ENCODE assay signal across 1 cellular context in genomic region chr2:52956766-52957165, GRCh38.
TF ChIP-seq lines count a peak whose summit lies in the region.

No MANE protein-coding gene starts in this region.

TF ChIP-seq in H1, 55 proteins besides CTCF, POLR2A, EP300 and RAD21:
- TF ChIP-seq HDAC6 (IDR thresholded peaks at IDR 0.05; ENCODE audit: low read depth, low read length) (no peak), PHF8 (conservative IDR thresholded peaks at IDR 0.05; ENCODE audit: low read depth, low read length) (no peak), JUND (IDR thresholded peaks at IDR 0.05; ENCODE audit: low read length) (no peak), E2F6 (IDR thresholded peaks at IDR 0.05) (no peak), CTBP2 (IDR thresholded peaks at IDR 0.05; ENCODE audit: borderline replicate concordance, insufficient read depth, insufficient read length, low read length) (no peak), TAF7 (optimal IDR thresholded peaks at IDR 0.05; ENCODE audit: borderline replicate concordance, low read depth, low read length) (no peak), SP1 (IDR thresholded peaks at IDR 0.05; ENCODE audit: low read depth, low read length) (no peak), ZNF274 (IDR thresholded peaks at IDR 0.05; ENCODE audit: borderline replicate concordance, extremely low read depth, low read length) (no peak)
- TF ChIP-seq, protein P1, sequence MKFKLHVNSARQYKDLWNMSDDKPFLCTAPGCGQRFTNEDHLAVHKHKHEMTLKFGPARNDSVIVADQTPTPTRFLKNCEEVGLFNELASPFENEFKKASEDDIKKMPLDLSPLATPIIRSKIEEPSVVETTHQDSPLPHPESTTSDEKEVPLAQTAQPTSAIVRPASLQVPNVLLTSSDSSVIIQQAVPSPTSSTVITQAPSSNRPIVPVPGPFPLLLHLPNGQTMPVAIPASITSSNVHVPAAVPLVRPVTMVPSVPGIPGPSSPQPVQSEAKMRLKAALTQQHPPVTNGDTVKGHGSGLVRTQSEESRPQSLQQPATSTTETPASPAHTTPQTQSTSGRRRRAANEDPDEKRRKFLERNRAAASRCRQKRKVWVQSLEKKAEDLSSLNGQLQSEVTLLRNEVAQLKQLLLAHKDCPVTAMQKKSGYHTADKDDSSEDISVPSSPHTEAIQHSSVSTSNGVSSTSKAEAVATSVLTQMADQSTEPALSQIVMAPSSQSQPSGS (IDR thresholded peaks at IDR 0.05; ENCODE audit: low read length) = no peak
